In genomic region chr19:40424637-40425449, GRCh38 we compare ENCODE assay signal across 8 cellular contexts. TPM values are rescaled to one million over a fixed set of nuclear protein-coding genes. Genes with fewer than 3 reads are reported as not detected.
DNase-seq lines count a peak whose midpoint lies in the region; ATAC-seq and TF ChIP-seq lines count a peak whose summit lies in the region.

No MANE protein-coding gene starts in this region.

- H3K36me3 Mint-ChIP-seq in CD4-positive, CD25-positive, alpha-beta regulatory T cell: no peaks in the 10 kb centered on the region

- peak overlapping the region; percentile 96 for H3K27ac ChIP-seq in CD4-positive, CD25-positive, alpha-beta regulatory T cell (ENCODE audit: insufficient read depth, low read length, poor library complexity, severe bottlenecking)
- peak overlapping the region; percentile 74 for H3K27ac ChIP-seq in HL-60 (replicated peaks)
- H3K27ac ChIP-seq in smooth muscle cell (ENCODE audit: low read depth): peak overlapping the region; percentile 97

- H3K4me1 ChIP-seq in CD4-positive, CD25-positive, alpha-beta regulatory T cell (ENCODE audit: control insufficient read depth, insufficient read depth, low read length, poor library complexity, severe bottlenecking): peaks cover 42% of the 10 kb centered on the region
- H3K4me1 ChIP-seq in adipocyte (ENCODE audit: control insufficient read depth, insufficient read depth, low read length) (peaks cover 23% of the 10 kb centered on the region), smooth muscle cell (ENCODE audit: low read depth) (peaks cover 18% of the 10 kb centered on the region)

- H4K20me1 ChIP-seq in smooth muscle cell (ENCODE audit: low read depth): peaks cover 29% of the 10 kb centered on the region

- TF ChIP-seq CTCF in HL-60 (IDR thresholded peaks at IDR 0.05; ENCODE audit: insufficient read depth, low read length) (no peak), smooth muscle cell (IDR thresholded peaks at IDR 0.05; ENCODE audit: borderline replicate concordance, insufficient read depth, poor library complexity, severe bottlenecking) (no peak)

- H3K9ac ChIP-seq in adipocyte (ENCODE audit: low read length) (peak overlapping the region; percentile 98), smooth muscle cell (ENCODE audit: low read depth) (peak overlapping the region; percentile 98)

- H3K27ac Mint-ChIP-seq in CD4-positive, CD25-positive, alpha-beta regulatory T cell: peak overlapping the region; percentile 97 to 99 (median 99)

- no peaks in the 10 kb centered on the region for H3K9me3 ChIP-seq in CD4-positive, CD25-positive, alpha-beta regulatory T cell (ENCODE audit: control insufficient read depth in 2 of 2, low read length in 2 of 2)
- H3K9me3 ChIP-seq in adipocyte (ENCODE audit: control insufficient read depth, low read length) (no peaks in the 10 kb centered on the region), iPS-18c (ENCODE audit: control insufficient read depth, insufficient read depth, low read length) (peaks cover 4% of the 10 kb centered on the region), smooth muscle cell (replicated peaks; ENCODE audit: low read depth) (no peaks in the 10 kb centered on the region)

- peaks cover 39% of the 10 kb centered on the region for H3K79me2 ChIP-seq in smooth muscle cell (ENCODE audit: low read depth)

- peaks cover 17% of the 10 kb centered on the region for H3F3A ChIP-seq in smooth muscle cell (ENCODE audit: low read depth)

- peaks cover 0 to 2% (median 0%) of the 10 kb centered on the region in 7 donors for H3K9me3 Mint-ChIP-seq in CD4-positive, CD25-positive, alpha-beta regulatory T cell

- H3K4me1 Mint-ChIP-seq in CD4-positive, CD25-positive, alpha-beta regulatory T cell: peaks cover 0 to 35% (median 23%) of the 10 kb centered on the region in 4 donors

- no peaks in the 10 kb centered on the region for H3K27me3 ChIP-seq in CD4-positive, CD25-positive, alpha-beta regulatory T cell (ENCODE audit: control insufficient read depth, insufficient read depth, low read length)
- H3K27me3 ChIP-seq in HL-60 (ENCODE audit: insufficient read depth, poor library complexity, severe bottlenecking) (no peaks in the 10 kb centered on the region), adipocyte (replicated peaks; ENCODE audit: control insufficient read depth, insufficient read depth, low read length) (no peaks in the 10 kb centered on the region), smooth muscle cell (ENCODE audit: low read depth) (no peaks in the 10 kb centered on the region)

- peak in 1 of 3 donors; percentile 25 for DNase-seq in CD4-positive, CD25-positive, alpha-beta regulatory T cell
- DNase-seq in HL-60 (ENCODE audit: low read depth in 1 of 2, low spot score in 1 of 2) (no peak), adipocyte (ENCODE audit: low read depth) (peak; percentile 53), smooth muscle cell (lab: John Stamatoyannopoulos, UW; ENCODE audit: unreplicated experiment) (no peak), AG20443 (ENCODE audit: low spot score) (no peak), NCI-H446 (lab: John Stamatoyannopoulos, UW) (no peak)

- H3K4me2 ChIP-seq in smooth muscle cell: peak overlapping the region; percentile 100

- no peak overlapping the region for H2AFZ ChIP-seq in smooth muscle cell (ENCODE audit: low read depth)

- peak overlapping the region; percentile 90 for H3K4me3 ChIP-seq in CD4-positive, CD25-positive, alpha-beta regulatory T cell (ENCODE audit: low read depth, low read length)
- H3K4me3 ChIP-seq in HL-60 (replicated peaks; ENCODE audit: insufficient read depth, low read length): peak overlapping the region; percentile 79
- H3K4me3 ChIP-seq in adipocyte (ENCODE audit: low read length): peak overlapping the region; percentile 90
- H3K4me3 ChIP-seq in iPS-18c (ENCODE audit: insufficient read depth, low read depth, low read length): peak overlapping the region; percentile 83
- peak overlapping the region; percentile 92 for H3K4me3 ChIP-seq in smooth muscle cell

- peak overlapping the region; percentile 91 to 97 (median 96) for H3K4me3 Mint-ChIP-seq in CD4-positive, CD25-positive, alpha-beta regulatory T cell

- peaks cover 24% of the 10 kb centered on the region for H3K27me3 Mint-ChIP-seq in CD4-positive, CD25-positive, alpha-beta regulatory T cell

- H3K36me3 ChIP-seq in CD4-positive, CD25-positive, alpha-beta regulatory T cell (ENCODE audit: control insufficient read depth, insufficient read depth, low read length): peaks cover 6% of the 10 kb centered on the region
- peaks cover 14% of the 10 kb centered on the region for H3K36me3 ChIP-seq in adipocyte (ENCODE audit: control insufficient read depth, insufficient read depth, low read length, severe bottlenecking)
- no peaks in the 10 kb centered on the region for H3K36me3 ChIP-seq in smooth muscle cell (ENCODE audit: low read depth)

- no peak for ATAC-seq in CD4-positive, CD25-positive, alpha-beta regulatory T cell (ENCODE audit: low read depth in 2 of 2)
- ATAC-seq in GM18498 (IDR thresholded peaks at IDR 0.05; ENCODE audit: unreplicated experiment): no peak

- under 1% methylated on average over 21 of the region's 28 CpGs for WGBS in smooth muscle cell (ENCODE audit: low lambda C conversion rate)

RNA-seq across cellular contexts. Expression of gene SERTAD1, which starts 0.9 kb away (rescaled TPM):
- 17.0 TPM for total RNA-seq in CD4-positive, CD25-positive, alpha-beta regulatory T cell
- 1 to 10 TPM; 5.5 to 8.5 (median 5.9) TPM for polyA plus RNA-seq in CD4-positive, CD25-positive, alpha-beta regulatory T cell
- total RNA-seq in smooth muscle cell: 44.0 and 44.9 TPM in 2 replicates
- polyA plus RNA-seq in smooth muscle cell: 67.1 and 67.2 TPM in 2 replicates

RNA-seq across cellular contexts. Expression of gene PRX, which starts 11.7 kb away (rescaled TPM):
- total RNA-seq in CD4-positive, CD25-positive, alpha-beta regulatory T cell: 1.3 TPM
- under 1 TPM in 3 of 4 donors, not detected in 1; 0.08 to 0.55 (median 0.22) TPM for polyA plus RNA-seq in CD4-positive, CD25-positive, alpha-beta regulatory T cell
- 3.3 and 4.4 TPM in 2 replicates for total RNA-seq in smooth muscle cell
- 2.9 and 3.9 TPM in 2 replicates for polyA plus RNA-seq in smooth muscle cell

RNA-seq across cellular contexts. Expression of gene SERTAD3, which starts 19.3 kb away (rescaled TPM):
- total RNA-seq in CD4-positive, CD25-positive, alpha-beta regulatory T cell: 19.5 TPM
- polyA plus RNA-seq in CD4-positive, CD25-positive, alpha-beta regulatory T cell: 1 to 10 TPM; 3.1 to 7.6 (median 6.3) TPM
- total RNA-seq in smooth muscle cell: 40.4 and 43.1 TPM in 2 replicates
- polyA plus RNA-seq in smooth muscle cell: 78.0 and 82.9 TPM in 2 replicates

RNA-seq across cellular contexts. Expression of gene HIPK4, which starts 34.9 kb away (rescaled TPM):
- total RNA-seq in CD4-positive, CD25-positive, alpha-beta regulatory T cell: not detected
- polyA plus RNA-seq in CD4-positive, CD25-positive, alpha-beta regulatory T cell: not detected
- total RNA-seq in smooth muscle cell: not detected in 2 replicates
- polyA plus RNA-seq in smooth muscle cell: 0.32 and 0.39 TPM in 2 replicates

RNA-seq across cellular contexts. Expression of gene BLVRB, which starts 40.7 kb away (rescaled TPM):
- 6.2 TPM for total RNA-seq in CD4-positive, CD25-positive, alpha-beta regulatory T cell
- 10 to 100 TPM; 19.1 to 48.6 (median 24.1) TPM for polyA plus RNA-seq in CD4-positive, CD25-positive, alpha-beta regulatory T cell
- total RNA-seq in smooth muscle cell: 49.1 and 50.3 TPM in 2 replicates
- polyA plus RNA-seq in smooth muscle cell: 86.4 and 95.4 TPM in 2 replicates
